ENCODE assay signal across 1 cellular context in the genomic region with DNA sequence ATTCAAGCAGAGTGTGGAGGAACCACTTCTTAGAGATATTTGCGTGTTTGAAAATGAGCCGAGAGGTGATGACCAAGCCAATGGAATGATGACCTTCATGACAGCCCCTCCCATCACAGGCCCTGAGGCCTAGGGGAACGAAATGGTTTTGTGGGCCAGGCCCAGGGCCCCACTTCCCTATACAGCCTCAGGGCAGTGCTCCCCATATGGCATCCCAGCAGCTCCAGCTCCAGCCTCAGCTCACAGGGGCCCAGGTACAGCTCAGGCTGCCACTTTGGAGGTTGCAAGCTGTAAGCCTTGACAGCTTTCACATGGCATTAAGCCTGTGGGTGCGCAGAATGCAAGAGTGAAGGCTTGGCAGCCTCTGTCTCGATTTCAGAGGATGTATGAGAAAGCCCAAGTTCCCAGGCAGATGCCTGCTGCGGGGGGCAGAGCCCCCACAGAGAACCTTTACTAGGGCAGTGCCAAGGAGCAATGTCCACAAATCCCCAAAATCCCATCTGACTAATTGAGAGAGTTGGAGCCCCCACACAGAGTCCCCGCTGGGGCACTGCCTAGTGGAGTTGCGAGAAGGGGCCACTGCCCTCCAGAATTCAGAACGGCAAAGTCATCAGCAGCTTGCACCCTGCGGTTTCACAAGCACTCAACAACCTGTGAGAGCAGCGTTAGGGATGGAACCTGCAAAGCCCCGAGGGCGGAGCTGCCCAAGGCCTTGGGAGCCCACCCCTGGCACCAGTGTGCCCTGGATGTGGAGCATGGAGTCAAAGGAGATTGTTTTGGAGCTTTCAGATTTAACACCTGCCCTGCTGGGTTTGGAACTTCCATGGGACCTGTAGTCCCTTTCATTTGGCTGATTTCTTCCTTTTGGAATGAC.
TF ChIP-seq lines count a peak whose summit lies in the region.

No MANE protein-coding gene starts in this region.

TF ChIP-seq in HEK293, 187 proteins besides CTCF, POLR2A, EP300 and RAD21 (continued from another document):
- TF ChIP-seq ZSCAN18 (tag by site-specific recombination; IDR thresholded peaks at IDR 0.05) (no peak), SCRT2 (tag by site-specific recombination; IDR thresholded peaks at IDR 0.05) (peak; percentile 65), ZNF138 (tag by site-specific recombination; IDR thresholded peaks at IDR 0.05; ENCODE audit: borderline replicate concordance) (no peak), ZNF514 (tag by site-specific recombination; IDR thresholded peaks at IDR 0.05) (no peak), ZNF354C (tag by site-specific recombination; IDR thresholded peaks at IDR 0.05; ENCODE audit: borderline replicate concordance, low read depth) (no peak), ZNF747 (tag by site-specific recombination; IDR thresholded peaks at IDR 0.05) (no peak), GLIS1 (tag by site-specific recombination; IDR thresholded peaks at IDR 0.05) (peak; percentile 88), ZNF423 (tag by site-specific recombination; IDR thresholded peaks at IDR 0.05) (no peak), ZNF785 (tag by site-specific recombination; IDR thresholded peaks at IDR 0.05) (no peak), ZFP41 (tag by site-specific recombination; IDR thresholded peaks at IDR 0.05; ENCODE audit: borderline replicate concordance) (no peak), ZNF501 (tag by site-specific recombination; IDR thresholded peaks at IDR 0.05) (no peak), KLF1 (tag by site-specific recombination; IDR thresholded peaks at IDR 0.05) (no peak), ZNF585B (tag by site-specific recombination; IDR thresholded peaks at IDR 0.05) (peak; percentile 96), ZNF48 (tag by site-specific recombination; IDR thresholded peaks at IDR 0.05) (no peak), ZNF23 (tag by site-specific recombination; IDR thresholded peaks at IDR 0.05; ENCODE audit: borderline replicate concordance) (no peak), PRDM6 (tag by site-specific recombination; IDR thresholded peaks at IDR 0.05) (no peak), ZNF704 (tag by site-specific recombination; IDR thresholded peaks at IDR 0.05) (no peak), ZNF133 (tag by site-specific recombination; IDR thresholded peaks at IDR 0.05) (no peak), ZIC2 (tag by site-specific recombination; IDR thresholded peaks at IDR 0.05) (peak; percentile 98), ZNF248 (tag by site-specific recombination; IDR thresholded peaks at IDR 0.05) (no peak), AEBP2 (tag by site-specific recombination; IDR thresholded peaks at IDR 0.05; ENCODE audit: borderline replicate concordance) (no peak), ZBTB7A (tag by site-specific recombination; IDR thresholded peaks at IDR 0.05; ENCODE audit: low read depth) (no peak)
- TF ChIP-seq, protein P1, sequence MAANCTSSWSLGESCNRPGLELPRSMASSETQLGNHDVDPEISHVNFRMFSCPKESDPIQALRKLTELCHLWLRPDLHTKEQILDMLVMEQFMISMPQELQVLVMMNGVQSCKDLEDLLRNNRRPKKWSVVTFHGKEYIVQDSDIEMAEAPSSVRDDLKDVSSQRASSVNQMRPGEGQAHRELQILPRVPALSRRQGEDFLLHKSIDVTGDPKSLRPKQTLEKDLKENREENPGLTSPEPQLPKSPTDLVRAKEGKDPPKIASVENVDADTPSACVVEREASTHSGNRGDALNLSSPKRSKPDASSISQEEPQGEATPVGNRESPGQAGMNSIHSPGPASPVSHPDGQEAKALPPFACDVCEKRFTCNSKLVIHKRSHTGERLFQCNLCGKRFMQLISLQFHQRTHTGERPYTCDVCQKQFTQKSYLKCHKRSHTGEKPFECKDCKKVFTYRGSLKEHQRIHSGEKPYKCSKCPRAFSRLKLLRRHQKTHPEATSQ (tag by site-specific recombination; IDR thresholded peaks at IDR 0.05) = no peak
- TF ChIP-seq, protein P2, sequence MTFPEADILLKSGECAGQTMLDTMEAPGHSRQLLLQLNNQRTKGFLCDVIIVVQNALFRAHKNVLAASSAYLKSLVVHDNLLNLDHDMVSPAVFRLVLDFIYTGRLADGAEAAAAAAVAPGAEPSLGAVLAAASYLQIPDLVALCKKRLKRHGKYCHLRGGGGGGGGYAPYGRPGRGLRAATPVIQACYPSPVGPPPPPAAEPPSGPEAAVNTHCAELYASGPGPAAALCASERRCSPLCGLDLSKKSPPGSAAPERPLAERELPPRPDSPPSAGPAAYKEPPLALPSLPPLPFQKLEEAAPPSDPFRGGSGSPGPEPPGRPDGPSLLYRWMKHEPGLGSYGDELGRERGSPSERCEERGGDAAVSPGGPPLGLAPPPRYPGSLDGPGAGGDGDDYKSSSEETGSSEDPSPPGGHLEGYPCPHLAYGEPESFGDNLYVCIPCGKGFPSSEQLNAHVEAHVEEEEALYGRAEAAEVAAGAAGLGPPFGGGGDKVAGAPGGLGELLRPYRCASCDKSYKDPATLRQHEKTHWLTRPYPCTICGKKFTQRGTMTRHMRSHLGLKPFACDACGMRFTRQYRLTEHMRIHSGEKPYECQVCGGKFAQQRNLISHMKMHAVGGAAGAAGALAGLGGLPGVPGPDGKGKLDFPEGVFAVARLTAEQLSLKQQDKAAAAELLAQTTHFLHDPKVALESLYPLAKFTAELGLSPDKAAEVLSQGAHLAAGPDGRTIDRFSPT (tag by site-specific recombination; IDR thresholded peaks at IDR 0.05) = 0 out of 2 replicates have a peak, but pooled peaks have one; percentile 23
- TF ChIP-seq, protein P3, sequence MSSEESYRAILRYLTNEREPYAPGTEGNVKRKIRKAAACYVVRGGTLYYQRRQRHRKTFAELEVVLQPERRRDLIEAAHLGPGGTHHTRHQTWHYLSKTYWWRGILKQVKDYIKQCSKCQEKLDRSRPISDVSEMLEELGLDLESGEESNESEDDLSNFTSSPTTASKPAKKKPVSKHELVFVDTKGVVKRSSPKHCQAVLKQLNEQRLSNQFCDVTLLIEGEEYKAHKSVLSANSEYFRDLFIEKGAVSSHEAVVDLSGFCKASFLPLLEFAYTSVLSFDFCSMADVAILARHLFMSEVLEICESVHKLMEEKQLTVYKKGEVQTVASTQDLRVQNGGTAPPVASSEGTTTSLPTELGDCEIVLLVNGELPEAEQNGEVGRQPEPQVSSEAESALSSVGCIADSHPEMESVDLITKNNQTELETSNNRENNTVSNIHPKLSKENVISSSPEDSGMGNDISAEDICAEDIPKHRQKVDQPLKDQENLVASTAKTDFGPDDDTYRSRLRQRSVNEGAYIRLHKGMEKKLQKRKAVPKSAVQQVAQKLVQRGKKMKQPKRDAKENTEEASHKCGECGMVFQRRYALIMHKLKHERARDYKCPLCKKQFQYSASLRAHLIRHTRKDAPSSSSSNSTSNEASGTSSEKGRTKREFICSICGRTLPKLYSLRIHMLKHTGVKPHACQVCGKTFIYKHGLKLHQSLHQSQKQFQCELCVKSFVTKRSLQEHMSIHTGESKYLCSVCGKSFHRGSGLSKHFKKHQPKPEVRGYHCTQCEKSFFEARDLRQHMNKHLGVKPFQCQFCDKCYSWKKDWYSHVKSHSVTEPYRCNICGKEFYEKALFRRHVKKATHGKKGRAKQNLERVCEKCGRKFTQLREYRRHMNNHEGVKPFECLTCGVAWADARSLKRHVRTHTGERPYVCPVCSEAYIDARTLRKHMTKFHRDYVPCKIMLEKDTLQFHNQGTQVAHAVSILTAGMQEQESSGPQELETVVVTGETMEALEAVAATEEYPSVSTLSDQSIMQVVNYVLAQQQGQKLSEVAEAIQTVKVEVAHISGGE (tag by site-specific recombination; conservative IDR thresholded peaks at IDR 0.05; ENCODE audit: low read depth) = no peak
- TF ChIP-seq, protein P4, sequence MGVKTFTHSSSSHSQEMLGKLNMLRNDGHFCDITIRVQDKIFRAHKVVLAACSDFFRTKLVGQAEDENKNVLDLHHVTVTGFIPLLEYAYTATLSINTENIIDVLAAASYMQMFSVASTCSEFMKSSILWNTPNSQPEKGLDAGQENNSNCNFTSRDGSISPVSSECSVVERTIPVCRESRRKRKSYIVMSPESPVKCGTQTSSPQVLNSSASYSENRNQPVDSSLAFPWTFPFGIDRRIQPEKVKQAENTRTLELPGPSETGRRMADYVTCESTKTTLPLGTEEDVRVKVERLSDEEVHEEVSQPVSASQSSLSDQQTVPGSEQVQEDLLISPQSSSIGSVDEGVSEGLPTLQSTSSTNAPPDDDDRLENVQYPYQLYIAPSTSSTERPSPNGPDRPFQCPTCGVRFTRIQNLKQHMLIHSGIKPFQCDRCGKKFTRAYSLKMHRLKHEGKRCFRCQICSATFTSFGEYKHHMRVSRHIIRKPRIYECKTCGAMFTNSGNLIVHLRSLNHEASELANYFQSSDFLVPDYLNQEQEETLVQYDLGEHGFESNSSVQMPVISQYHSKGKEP (tag by site-specific recombination; IDR thresholded peaks at IDR 0.05) = no peak
- TF ChIP-seq, protein P5, sequence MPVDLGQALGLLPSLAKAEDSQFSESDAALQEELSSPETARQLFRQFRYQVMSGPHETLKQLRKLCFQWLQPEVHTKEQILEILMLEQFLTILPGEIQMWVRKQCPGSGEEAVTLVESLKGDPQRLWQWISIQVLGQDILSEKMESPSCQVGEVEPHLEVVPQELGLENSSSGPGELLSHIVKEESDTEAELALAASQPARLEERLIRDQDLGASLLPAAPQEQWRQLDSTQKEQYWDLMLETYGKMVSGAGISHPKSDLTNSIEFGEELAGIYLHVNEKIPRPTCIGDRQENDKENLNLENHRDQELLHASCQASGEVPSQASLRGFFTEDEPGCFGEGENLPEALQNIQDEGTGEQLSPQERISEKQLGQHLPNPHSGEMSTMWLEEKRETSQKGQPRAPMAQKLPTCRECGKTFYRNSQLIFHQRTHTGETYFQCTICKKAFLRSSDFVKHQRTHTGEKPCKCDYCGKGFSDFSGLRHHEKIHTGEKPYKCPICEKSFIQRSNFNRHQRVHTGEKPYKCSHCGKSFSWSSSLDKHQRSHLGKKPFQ (tag by site-specific recombination; IDR thresholded peaks at IDR 0.05) = no peak
